In the genomic region with DNA sequence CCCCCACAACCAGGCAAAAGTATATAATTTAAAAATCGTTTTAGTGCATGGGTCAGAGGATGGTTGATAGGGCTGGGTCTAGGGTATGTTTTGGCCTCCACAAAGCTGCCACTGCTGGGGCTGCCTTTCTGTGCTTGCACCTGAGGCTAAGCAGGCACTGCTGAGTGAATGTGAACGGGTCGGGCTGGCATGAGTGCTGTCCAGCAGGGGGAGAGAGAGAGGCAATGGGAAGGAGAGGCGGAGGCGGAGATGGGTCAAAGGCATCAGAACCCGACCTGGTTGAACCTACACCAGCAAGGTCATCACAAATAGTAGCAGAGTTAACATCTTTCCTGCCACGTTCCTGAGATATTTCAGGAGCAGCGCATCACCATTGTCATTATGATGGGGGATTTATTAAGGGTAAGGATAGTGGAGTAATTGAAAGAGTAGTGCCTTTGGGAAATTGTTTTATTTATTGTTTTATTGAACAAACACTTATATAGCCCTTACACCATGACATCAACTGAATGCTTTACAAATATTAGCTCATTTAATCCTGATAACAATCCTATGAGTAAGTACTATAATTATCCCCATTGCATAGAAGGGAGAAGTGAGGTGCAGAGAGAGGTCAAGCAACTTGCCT, we compare ENCODE assay signal across 9 cellular contexts. TPM values are rescaled to one million over a fixed set of nuclear protein-coding genes. Genes with fewer than 3 reads are reported as not detected.
DNase-seq lines count a peak whose midpoint lies in the region; ATAC-seq, FAIRE-seq and TF ChIP-seq lines count a peak whose summit lies in the region.
"Had no signal": no experiment of that assay in that cellular context is flagged by ENCODE, and none has a peak within 500 bp of the region (broad histone marks: within the 10 kb centered on the region; RNA-seq: fewer than 3 reads in every experiment).

No MANE protein-coding gene starts in this region.

- FAIRE-seq in GM12891 (lab: Jason Lieb, UNC), result no peak

- no peaks in the 10 kb centered on the region for H4K20me1 ChIP-seq in mammary epithelial cell (ENCODE audit: insufficient read depth, low read length)

- no peak overlapping the region for H3K9ac ChIP-seq in mammary epithelial cell (ENCODE audit: insufficient read depth, low read length)

- no peak overlapping the region for H3K4me3 Mint-ChIP-seq in progenitor cell of endocrine pancreas (ENCODE audit: low read depth)
- no peak overlapping the region for H3K4me3 Mint-ChIP-seq in natural killer cell treated with Interleukin-12 subunit alpha and Interleukin-12 subunit beta and Interleukin-15 and Interleukin-18, amount 100 ng/mL, for 72 hours
- H3K4me3 Mint-ChIP-seq: central memory CD8-positive, alpha-beta T cell had no signal

- CTCF ChIA-PET in mammary epithelial cell (lab: Charles Lee; ENCODE audit: low non-redundant PET), result no interaction called here

- no peak overlapping the region for H3K4me3 ChIP-seq in BE2C (ENCODE audit: low read depth, low read length)
- H3K4me3 ChIP-seq in mammary epithelial cell (replicated peaks in 1 of 3; ENCODE audit: insufficient read depth in 1 of 3, low read depth in 2 of 3, low read length in 3 of 3), result no peak overlapping the region

- intact Hi-C loops in mammary epithelial cell (cut with micrococcal nuclease), result no loop called here

- TF ChIP-seq POLR2A in GM12891 (IDR thresholded peaks at IDR 0.05; ENCODE audit: low read depth, low read length), result no peak

- H3K9me3 Mint-ChIP-seq in progenitor cell of endocrine pancreas (ENCODE audit: low read depth), result no peaks in the 10 kb centered on the region
- H3K9me3 Mint-ChIP-seq in natural killer cell treated with Interleukin-12 subunit alpha and Interleukin-12 subunit beta and Interleukin-15 and Interleukin-18, amount 100 ng/mL, for 72 hours, result no peaks in the 10 kb centered on the region
- H3K9me3 Mint-ChIP-seq: central memory CD8-positive, alpha-beta T cell had no signal

- no peak for ATAC-seq in HG02870 (IDR thresholded peaks at IDR 0.05; ENCODE audit: unreplicated experiment)
- no peak for ATAC-seq in natural killer cell treated with Interleukin-12 subunit alpha and Interleukin-12 subunit beta and Interleukin-15 and Interleukin-18, amount 100 ng/mL, for 72 hours

- no peak overlapping the region for H3K4me2 ChIP-seq in mammary epithelial cell (ENCODE audit: insufficient read depth, low read depth, low read length)

- BruUV-seq in mammary epithelial cell (replicated peaks; lab: Mats Ljungman, UMichigan), result no TSS peak

- no peaks in the 10 kb centered on the region for H3K79me2 ChIP-seq in mammary epithelial cell (ENCODE audit: insufficient read depth, low read length)

- TF ChIP-seq CTCF in BE2C (IDR thresholded peaks at IDR 0.05; ENCODE audit: low read depth, low read length) (peak; percentile 73), mammary epithelial cell (conservative IDR thresholded peaks at IDR 0.05 in 1 of 2, IDR thresholded peaks at IDR 0.05 in 1 of 2; ENCODE audit: extremely low read depth in 1 of 2, insufficient read depth in 1 of 2, low read depth in 1 of 2, low read length in 2 of 2) (peak; percentile 13 to 45), progenitor cell of endocrine pancreas (IDR thresholded peaks at IDR 0.05; ENCODE audit: unreplicated experiment) (peak; percentile 74)

- no peaks in the 10 kb centered on the region for H3K4me1 Mint-ChIP-seq in progenitor cell of endocrine pancreas (ENCODE audit: low read depth)
- H3K4me1 Mint-ChIP-seq in natural killer cell treated with Interleukin-12 subunit alpha and Interleukin-12 subunit beta and Interleukin-15 and Interleukin-18, amount 100 ng/mL, for 72 hours (ENCODE audit: low read depth in 2 of 2), result no peaks in the 10 kb centered on the region
- H3K4me1 Mint-ChIP-seq: central memory CD8-positive, alpha-beta T cell had no signal

- DNase-seq in BE2C, result peak; percentile 54
- peak; percentile 25 for DNase-seq in GM12891 (ENCODE audit: insufficient read length, low spot score)
- DNase-seq in NCI-H1694 treated with DMSO at 0.1 percent for 48 hours (lab: John Stamatoyannopoulos, UW), result peak; percentile 71
- no peak for DNase-seq in mammary epithelial cell
- DNase-seq in progenitor cell of endocrine pancreas (ENCODE audit: low spot score, unreplicated experiment), result peak; percentile 43
- no peak for DNase-seq in natural killer cell treated with Interleukin-12 subunit alpha and Interleukin-12 subunit beta and Interleukin-15 and Interleukin-18, amount 100 ng/mL, for 72 hours (ENCODE audit: low spot score)
- no peak for DNase-seq in NCI-H526 treated with DMSO at 0.1 percent for 48 hours (lab: John Stamatoyannopoulos, UW)

- H3K27me3 ChIP-seq in BE2C, result peaks cover 9% of the 10 kb centered on the region
- no peaks in the 10 kb centered on the region for H3K27me3 ChIP-seq in mammary epithelial cell (ENCODE audit: insufficient read depth, low read length)

- no peak overlapping the region for H2AFZ ChIP-seq in mammary epithelial cell (ENCODE audit: low read depth, low read length)

- H3K9me3 ChIP-seq in BE2C (no peaks in the 10 kb centered on the region), mammary epithelial cell (replicated peaks; ENCODE audit: insufficient read depth, low read length) (no peaks in the 10 kb centered on the region)

- H3K36me3 ChIP-seq in BE2C (no peaks in the 10 kb centered on the region), mammary epithelial cell (ENCODE audit: insufficient read depth, low read length) (no peaks in the 10 kb centered on the region)

- no peak overlapping the region for H3K27ac Mint-ChIP-seq in progenitor cell of endocrine pancreas
- no peak overlapping the region for H3K27ac Mint-ChIP-seq in natural killer cell treated with Interleukin-12 subunit alpha and Interleukin-12 subunit beta and Interleukin-15 and Interleukin-18, amount 100 ng/mL, for 72 hours

- in situ Hi-C loops in mammary epithelial cell (cut with MboI; ENCODE audit: low sequenced_read_pairs in 2 of 2), result no loop called here

- no peaks in the 10 kb centered on the region for H3K36me3 Mint-ChIP-seq in progenitor cell of endocrine pancreas (ENCODE audit: insufficient read depth)
- H3K36me3 Mint-ChIP-seq in natural killer cell treated with Interleukin-12 subunit alpha and Interleukin-12 subunit beta and Interleukin-15 and Interleukin-18, amount 100 ng/mL, for 72 hours, result no peaks in the 10 kb centered on the region

- peaks cover 27% of the 10 kb centered on the region for H3K27me3 Mint-ChIP-seq in progenitor cell of endocrine pancreas
- H3K27me3 Mint-ChIP-seq in natural killer cell treated with Interleukin-12 subunit alpha and Interleukin-12 subunit beta and Interleukin-15 and Interleukin-18, amount 100 ng/mL, for 72 hours, result peaks cover 30 to 31% of the 10 kb centered on the region in 2 donors

- H3K4me1 ChIP-seq in BE2C (no peaks in the 10 kb centered on the region), mammary epithelial cell (ENCODE audit: insufficient read depth, low read length) (no peaks in the 10 kb centered on the region)

- no peak overlapping the region for H3K27ac ChIP-seq in mammary epithelial cell (ENCODE audit: insufficient read depth, low read depth, low read length)

- WGBS in mammary epithelial cell (ENCODE audit: low coverage, missing lambda C conversion rate), result 18% methylated on average over 8 of the region's 8 CpGs

- dilution Hi-C loops in mammary epithelial cell (cut with HindIII; ENCODE audit: low sequenced_read_pairs), result no loop called here

TF ChIP-seq in GM12891, 5 proteins besides CTCF, POLR2A, EP300 and RAD21:
- no peak for TF ChIP-seq PAX5 (IDR thresholded peaks at IDR 0.05; ENCODE audit: insufficient read depth, low read length, severe bottlenecking)
- TF ChIP-seq POU2F2 (IDR thresholded peaks at IDR 0.05; ENCODE audit: low read depth, low read length), result no peak
- TF ChIP-seq TAF1 (IDR thresholded peaks at IDR 0.05; ENCODE audit: low read depth, low read length), result no peak
- TF ChIP-seq SPI1 (IDR thresholded peaks at IDR 0.05; ENCODE audit: low read depth, low read length), result no peak
- TF ChIP-seq POLR2AphosphoS5 (IDR thresholded peaks at IDR 0.05; ENCODE audit: low read depth, low read length), result no peak

RNA-seq across cellular contexts. Expression of a gene that starts 5.8 kb away (rescaled TPM):
- polyA plus RNA-seq in BE2C (2012; ENCODE audit: insufficient read depth, insufficient read length, low read depth), result 0.11 TPM
- polyA plus RNA-seq in GM12891 (2012; ENCODE audit: low read depth, missing spikeins), result 0.37 TPM
- under 1 TPM; under 0.01 to 0.75 TPM for total RNA-seq in mammary epithelial cell
- 0.26 TPM for polyA plus RNA-seq in mammary epithelial cell
- 0.83 TPM for polyA minus RNA-seq in mammary epithelial cell
- 22.1 and 23.5 TPM in 2 replicates for total RNA-seq in progenitor cell of endocrine pancreas
- total RNA-seq in natural killer cell treated with Interleukin-12 subunit alpha and Interleukin-12 subunit beta and Interleukin-15 and Interleukin-18, amount 100 ng/mL, for 72 hours, result not detected

Comparison
In these comparisons a context has a peak if more than half of its experiments do, and no peak if none do; other contexts are left out.
1. DNase-seq: peak in BE2C (single experiment), GM12891 (single experiment), NCI-H1694 treated with DMSO at 0.1 percent for 48 hours (single experiment) and progenitor cell of endocrine pancreas (single experiment); none in mammary epithelial cell (single experiment), natural killer cell treated with Interleukin-12 subunit alpha and Interleukin-12 subunit beta and Interleukin-15 and Interleukin-18, amount 100 ng/mL, for 72 hours (single experiment) and NCI-H526 treated with DMSO at 0.1 percent for 48 hours (single experiment).
2. RNA of a gene that starts 5.8 kb away (total RNA-seq): 22.1 to 23.5 TPM in progenitor cell of endocrine pancreas; under 0.01 to 0.75 TPM in mammary epithelial cell and not detected in natural killer cell treated with Interleukin-12 subunit alpha and Interleukin-12 subunit beta and Interleukin-15 and Interleukin-18, amount 100 ng/mL, for 72 hours; every median in the first group is over 10 times any median in the second.
3. Peak in every context shown above with its lines, with median percentiles within 50 percentile points of each other: CTCF ChIP-seq.